8 cellular contexts compared by ENCODE assay signal in genomic region chr12:57844725-57845477, GRCh38.
DNase-seq lines count a peak whose midpoint lies in the region; ATAC-seq and TF ChIP-seq lines count a peak whose summit lies in the region.

No MANE protein-coding gene starts in this region.

- no peaks in the 10 kb centered on the region for H3K9me3 Mint-ChIP-seq in stimulated activated effector memory CD8-positive, alpha-beta T cell treated with anti-CD3 and anti-CD28 coated beads, Interleukin-12 subunit alpha, Interleukin-12 subunit beta, amount 100 ng/mL, for 72 hours

- peaks cover 6% of the 10 kb centered on the region for H3K36me3 Mint-ChIP-seq in stimulated activated effector memory CD8-positive, alpha-beta T cell treated with anti-CD3 and anti-CD28 coated beads, Interleukin-12 subunit alpha, Interleukin-12 subunit beta, amount 100 ng/mL, for 72 hours

- H3K4me3 Mint-ChIP-seq in stimulated activated effector memory CD8-positive, alpha-beta T cell treated with anti-CD3 and anti-CD28 coated beads, Interleukin-12 subunit alpha, Interleukin-12 subunit beta, amount 100 ng/mL, for 72 hours, result peak overlapping the region; percentile 75

- peak overlapping the region; percentile 99 for H3K27ac ChIP-seq in cingulate gyrus (ENCODE audit: low read depth, low read length)

- peaks cover 48% of the 10 kb centered on the region for H3K4me1 Mint-ChIP-seq in stimulated activated effector memory CD8-positive, alpha-beta T cell treated with anti-CD3 and anti-CD28 coated beads, Interleukin-12 subunit alpha, Interleukin-12 subunit beta, amount 100 ng/mL, for 72 hours

- peak overlapping the region; percentile 74 for H3K27ac Mint-ChIP-seq in stimulated activated effector memory CD8-positive, alpha-beta T cell treated with anti-CD3 and anti-CD28 coated beads, Interleukin-12 subunit alpha, Interleukin-12 subunit beta, amount 100 ng/mL, for 72 hours

- peak; percentile 14 for ATAC-seq in HG03039 (IDR thresholded peaks at IDR 0.05; ENCODE audit: unreplicated experiment)
- peak; percentile 51 for ATAC-seq in SK-N-SH treated with all-trans-retinoic acid at 6 μM for 48 hours
- peak; percentile 48 for ATAC-seq in stimulated activated effector memory CD8-positive, alpha-beta T cell treated with anti-CD3 and anti-CD28 coated beads, Interleukin-12 subunit alpha, Interleukin-12 subunit beta, amount 100 ng/mL, for 72 hours
- no peak for ATAC-seq in GM18870 (IDR thresholded peaks at IDR 0.05; ENCODE audit: unreplicated experiment)

- DNase-seq in stimulated activated CD4-positive, alpha-beta T cell treated with anti-CD3 and anti-CD28 coated beads, Interleukin-15, amount 100 ng/mL, for 24 hours, result peak; percentile 51
- no peak for DNase-seq in stimulated activated CD4-positive, alpha-beta T cell treated with anti-CD3 and anti-CD28 coated beads, Interleukin-12 subunit alpha, Interleukin-12 subunit beta, amount 100 ng/mL, for 4 hours
- peak; percentile 85 for DNase-seq in left kidney (ENCODE audit: low read depth, low spot score)
- DNase-seq in stimulated activated effector memory CD8-positive, alpha-beta T cell treated with anti-CD3 and anti-CD28 coated beads, Interleukin-12 subunit alpha, Interleukin-12 subunit beta, amount 100 ng/mL, for 72 hours (ENCODE audit: low spot score in 2 of 2), result no peak

TF ChIP-seq in SK-N-SH treated with all-trans-retinoic acid at 6 μM for 48 hours, 23 proteins besides CTCF, POLR2A, EP300 and RAD21:
- TF ChIP-seq TOX (CRISPR knock-in tag; IDR thresholded peaks at IDR 0.05; ENCODE audit: borderline replicate concordance) (no peak), ZNF70 (CRISPR knock-in tag; IDR thresholded peaks at IDR 0.05) (peak; percentile 88; the same call in 1 of the 2 replicates), ZC3H10 (CRISPR knock-in tag; IDR thresholded peaks at IDR 0.05) (no peak), TCF4 (CRISPR knock-in tag; IDR thresholded peaks at IDR 0.05; ENCODE audit: borderline replicate concordance) (no peak), ISL1 (CRISPR knock-in tag; IDR thresholded peaks at IDR 0.05) (no peak)

Comparison
In these comparisons a context has a peak if more than half of its experiments do, and no peak if none do; other contexts are left out.
1. DNase-seq: peak in stimulated activated CD4-positive, alpha-beta T cell treated with anti-CD3 and anti-CD28 coated beads, Interleukin-15, amount 100 ng/mL, for 24 hours (single experiment) and left kidney (single experiment); none in stimulated activated CD4-positive, alpha-beta T cell treated with anti-CD3 and anti-CD28 coated beads, Interleukin-12 subunit alpha, Interleukin-12 subunit beta, amount 100 ng/mL, for 4 hours (single experiment) and stimulated activated effector memory CD8-positive, alpha-beta T cell treated with anti-CD3 and anti-CD28 coated beads, Interleukin-12 subunit alpha, Interleukin-12 subunit beta, amount 100 ng/mL, for 72 hours (0 of 2).